1 cellular context compared by ENCODE assay signal in the genomic region with DNA sequence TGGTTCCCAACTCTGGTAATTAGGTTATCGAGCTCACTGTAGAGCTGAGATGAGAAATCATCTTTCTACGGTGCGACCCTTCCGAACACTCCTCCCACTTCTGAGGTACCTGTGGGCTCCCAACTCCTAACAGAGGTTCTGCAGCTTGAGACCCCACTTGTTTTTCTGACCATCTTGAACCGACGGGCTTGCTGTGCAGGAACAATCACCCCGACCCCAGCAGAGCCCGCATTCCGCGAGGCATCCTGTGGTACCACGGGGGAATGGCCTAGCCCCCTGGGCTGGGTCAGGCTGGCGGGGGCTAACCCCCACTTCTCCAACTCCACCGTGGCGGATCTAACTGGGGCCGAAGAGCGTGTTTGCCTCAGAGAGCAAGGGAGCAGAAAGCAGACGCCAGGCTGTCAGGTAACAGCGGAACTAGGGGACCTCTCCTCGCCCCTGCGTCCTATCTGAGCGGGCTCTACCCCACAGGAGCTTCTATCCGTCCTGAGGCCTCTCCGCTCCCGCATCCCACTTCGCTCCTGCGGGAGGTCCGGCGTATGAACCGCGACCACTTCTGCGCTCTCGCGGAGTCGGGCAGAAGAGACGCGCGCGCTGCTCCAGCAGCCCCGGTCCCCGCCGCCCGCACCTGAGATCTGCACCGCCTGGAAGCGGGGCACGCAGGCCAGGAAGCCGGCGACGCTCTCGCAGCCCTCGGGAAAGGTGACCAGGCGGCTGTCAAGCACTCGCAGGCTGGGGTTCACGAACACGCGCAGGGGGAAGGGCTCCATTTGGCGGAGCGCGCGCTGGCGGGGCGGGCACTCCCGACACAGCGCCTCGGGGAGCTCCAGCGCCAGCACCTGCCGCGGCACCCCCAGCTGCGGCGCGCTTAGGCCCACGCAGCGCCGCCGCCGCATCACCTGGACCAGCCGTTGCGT.
TF ChIP-seq lines count a peak whose summit lies in the region.

No MANE protein-coding gene starts in this region.

TF ChIP-seq in K562, 482 proteins besides CTCF, POLR2A, EP300 and RAD21:
- no peak for TF ChIP-seq HSF4 (CRISPR knock-in tag; IDR thresholded peaks at IDR 0.05; ENCODE audit: borderline replicate concordance)
- peak; percentile 13 for TF ChIP-seq HMGN3 (IDR thresholded peaks at IDR 0.05; ENCODE audit: borderline replicate concordance, extremely low read depth, insufficient read length, low read depth, low read length)
- TF ChIP-seq TEAD1 (CRISPR knock-in tag; IDR thresholded peaks at IDR 0.05): 0 out of 4 replicates have a peak, but pooled peaks of 1 of the 2 experiments have one; percentile 10
- TF ChIP-seq SUPT5H (IDR thresholded peaks at IDR 0.05): peak; percentile 16; the same call in 1 of the 2 replicates
- peak; percentile 3; the same call in 1 of the 2 replicates for TF ChIP-seq POLR2G (IDR thresholded peaks at IDR 0.05; ENCODE audit: low read depth, low read length)
- 0 out of 2 replicates have a peak, but pooled peaks have one; percentile 28 for TF ChIP-seq RB1 (IDR thresholded peaks at IDR 0.05; ENCODE audit: low read depth)
- TF ChIP-seq POLR2AphosphoS2 (IDR thresholded peaks at IDR 0.05; ENCODE audit: low read length): no peak
- no peak for TF ChIP-seq ZNF212 (CRISPR knock-in tag; IDR thresholded peaks at IDR 0.05)
- no peak for TF ChIP-seq MYNN (IDR thresholded peaks at IDR 0.05)
- no peak for TF ChIP-seq MYNN (CRISPR knock-in tag; IDR thresholded peaks at IDR 0.05)
- TF ChIP-seq, protein P1, sequence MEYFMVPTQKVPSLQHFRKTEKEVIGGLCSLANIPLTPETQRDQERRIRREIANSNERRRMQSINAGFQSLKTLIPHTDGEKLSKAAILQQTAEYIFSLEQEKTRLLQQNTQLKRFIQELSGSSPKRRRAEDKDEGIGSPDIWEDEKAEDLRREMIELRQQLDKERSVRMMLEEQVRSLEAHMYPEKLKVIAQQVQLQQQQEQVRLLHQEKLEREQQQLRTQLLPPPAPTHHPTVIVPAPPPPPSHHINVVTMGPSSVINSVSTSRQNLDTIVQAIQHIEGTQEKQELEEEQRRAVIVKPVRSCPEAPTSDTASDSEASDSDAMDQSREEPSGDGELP (CRISPR knock-in tag; IDR thresholded peaks at IDR 0.05; ENCODE audit: borderline replicate concordance): peak; percentile 18; the same call in 1 of the 2 replicates
- TF ChIP-seq, protein P2, sequence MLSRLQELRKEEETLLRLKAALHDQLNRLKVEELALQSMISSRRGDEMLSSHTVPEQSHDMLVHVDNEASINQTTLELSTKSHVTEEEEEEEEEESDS (CRISPR knock-in tag; IDR thresholded peaks at IDR 0.05): no peak
- TF ChIP-seq, protein P3, sequence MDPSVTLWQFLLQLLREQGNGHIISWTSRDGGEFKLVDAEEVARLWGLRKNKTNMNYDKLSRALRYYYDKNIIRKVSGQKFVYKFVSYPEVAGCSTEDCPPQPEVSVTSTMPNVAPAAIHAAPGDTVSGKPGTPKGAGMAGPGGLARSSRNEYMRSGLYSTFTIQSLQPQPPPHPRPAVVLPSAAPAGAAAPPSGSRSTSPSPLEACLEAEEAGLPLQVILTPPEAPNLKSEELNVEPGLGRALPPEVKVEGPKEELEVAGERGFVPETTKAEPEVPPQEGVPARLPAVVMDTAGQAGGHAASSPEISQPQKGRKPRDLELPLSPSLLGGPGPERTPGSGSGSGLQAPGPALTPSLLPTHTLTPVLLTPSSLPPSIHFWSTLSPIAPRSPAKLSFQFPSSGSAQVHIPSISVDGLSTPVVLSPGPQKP (CRISPR knock-in tag; IDR thresholded peaks at IDR 0.05): no peak
- no peak for TF ChIP-seq SIN3A (IDR thresholded peaks at IDR 0.05; ENCODE audit: borderline replicate concordance in 2 of 2, control insufficient read depth in 1 of 2, low read depth in 2 of 2, low read length in 2 of 2)
- TF ChIP-seq RBM22 (IDR thresholded peaks at IDR 0.05; ENCODE audit: low read depth, low read length, poor library complexity, severe bottlenecking): peak; percentile 71
- TF ChIP-seq, protein P4, sequence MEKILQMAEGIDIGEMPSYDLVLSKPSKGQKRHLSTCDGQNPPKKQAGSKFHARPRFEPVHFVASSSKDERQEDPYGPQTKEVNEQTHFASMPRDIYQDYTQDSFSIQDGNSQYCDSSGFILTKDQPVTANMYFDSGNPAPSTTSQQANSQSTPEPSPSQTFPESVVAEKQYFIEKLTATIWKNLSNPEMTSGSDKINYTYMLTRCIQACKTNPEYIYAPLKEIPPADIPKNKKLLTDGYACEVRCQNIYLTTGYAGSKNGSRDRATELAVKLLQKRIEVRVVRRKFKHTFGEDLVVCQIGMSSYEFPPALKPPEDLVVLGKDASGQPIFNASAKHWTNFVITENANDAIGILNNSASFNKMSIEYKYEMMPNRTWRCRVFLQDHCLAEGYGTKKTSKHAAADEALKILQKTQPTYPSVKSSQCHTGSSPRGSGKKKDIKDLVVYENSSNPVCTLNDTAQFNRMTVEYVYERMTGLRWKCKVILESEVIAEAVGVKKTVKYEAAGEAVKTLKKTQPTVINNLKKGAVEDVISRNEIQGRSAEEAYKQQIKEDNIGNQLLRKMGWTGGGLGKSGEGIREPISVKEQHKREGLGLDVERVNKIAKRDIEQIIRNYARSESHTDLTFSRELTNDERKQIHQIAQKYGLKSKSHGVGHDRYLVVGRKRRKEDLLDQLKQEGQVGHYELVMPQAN (IDR thresholded peaks at IDR 0.05; ENCODE audit: borderline replicate concordance): peak; percentile 36; the same call in 1 of the 2 replicates
- TF ChIP-seq THRAP3 (IDR thresholded peaks at IDR 0.05; ENCODE audit: borderline replicate concordance): no peak
- no peak for TF ChIP-seq ZNF436 (CRISPR knock-in tag; IDR thresholded peaks at IDR 0.05)
- TF ChIP-seq HNRNPUL1 (IDR thresholded peaks at IDR 0.05; ENCODE audit: low read length): no peak
- TF ChIP-seq, protein P5, sequence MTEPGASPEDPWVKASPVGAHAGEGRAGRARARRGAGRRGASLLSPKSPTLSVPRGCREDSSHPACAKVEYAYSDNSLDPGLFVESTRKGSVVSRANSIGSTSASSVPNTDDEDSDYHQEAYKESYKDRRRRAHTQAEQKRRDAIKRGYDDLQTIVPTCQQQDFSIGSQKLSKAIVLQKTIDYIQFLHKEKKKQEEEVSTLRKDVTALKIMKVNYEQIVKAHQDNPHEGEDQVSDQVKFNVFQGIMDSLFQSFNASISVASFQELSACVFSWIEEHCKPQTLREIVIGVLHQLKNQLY (CRISPR knock-in tag; conservative IDR thresholded peaks at IDR 0.05): 0 out of 4 replicates have a peak, but pooled peaks of 1 of the 2 experiments have one; percentile 55
- peak; percentile 89; the same call in 1 of the 2 replicates for TF ChIP-seq CEBPG (CRISPR knock-in tag; IDR thresholded peaks at IDR 0.05)
- TF ChIP-seq CEBPG (tag; conservative IDR thresholded peaks at IDR 0.05 in 1 of 2, IDR thresholded peaks at IDR 0.05 in 1 of 2): no peak
- peak in 1 of 2 experiments; percentile 76; a peak in 2 of 4 replicates for TF ChIP-seq HDAC1 (IDR thresholded peaks at IDR 0.05)
- TF ChIP-seq ZNF431 (CRISPR knock-in tag; IDR thresholded peaks at IDR 0.05): no peak
- TF ChIP-seq NR2C2 (CRISPR knock-in tag; IDR thresholded peaks at IDR 0.05): 0 out of 2 replicates have a peak, but pooled peaks have one; percentile 16
- no peak for TF ChIP-seq NR2C2 (tag; IDR thresholded peaks at IDR 0.05)
- no peak for TF ChIP-seq CAMTA2 (CRISPR knock-in tag; conservative IDR thresholded peaks at IDR 0.05)
- TF ChIP-seq, protein P6, sequence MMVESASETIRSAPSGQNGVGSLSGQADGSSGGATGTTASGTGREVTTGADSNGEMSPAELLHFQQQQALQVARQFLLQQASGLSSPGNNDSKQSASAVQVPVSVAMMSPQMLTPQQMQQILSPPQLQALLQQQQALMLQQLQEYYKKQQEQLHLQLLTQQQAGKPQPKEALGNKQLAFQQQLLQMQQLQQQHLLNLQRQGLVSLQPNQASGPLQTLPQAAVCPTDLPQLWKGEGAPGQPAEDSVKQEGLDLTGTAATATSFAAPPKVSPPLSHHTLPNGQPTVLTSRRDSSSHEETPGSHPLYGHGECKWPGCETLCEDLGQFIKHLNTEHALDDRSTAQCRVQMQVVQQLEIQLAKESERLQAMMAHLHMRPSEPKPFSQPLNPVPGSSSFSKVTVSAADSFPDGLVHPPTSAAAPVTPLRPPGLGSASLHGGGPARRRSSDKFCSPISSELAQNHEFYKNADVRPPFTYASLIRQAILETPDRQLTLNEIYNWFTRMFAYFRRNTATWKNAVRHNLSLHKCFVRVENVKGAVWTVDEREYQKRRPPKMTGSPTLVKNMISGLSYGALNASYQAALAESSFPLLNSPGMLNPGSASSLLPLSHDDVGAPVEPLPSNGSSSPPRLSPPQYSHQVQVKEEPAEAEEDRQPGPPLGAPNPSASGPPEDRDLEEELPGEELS (CRISPR knock-in tag; IDR thresholded peaks at IDR 0.05; ENCODE audit: borderline replicate concordance): peak; percentile 8; the same call in 1 of the 2 replicates
- no peak; the same call in 1 of the 2 replicates for TF ChIP-seq FOXP1 (CRISPR knock-in tag; IDR thresholded peaks at IDR 0.05)
- no peak for TF ChIP-seq YY1 (IDR thresholded peaks at IDR 0.05; ENCODE audit: borderline replicate concordance in 1 of 3, control insufficient read depth in 1 of 3, extremely low read depth in 1 of 3, insufficient read depth in 3 of 3, insufficient read length in 1 of 3, insufficient replicate concordance in 2 of 3, low read depth in 1 of 3, low read length in 2 of 3)
- TF ChIP-seq, protein P7, sequence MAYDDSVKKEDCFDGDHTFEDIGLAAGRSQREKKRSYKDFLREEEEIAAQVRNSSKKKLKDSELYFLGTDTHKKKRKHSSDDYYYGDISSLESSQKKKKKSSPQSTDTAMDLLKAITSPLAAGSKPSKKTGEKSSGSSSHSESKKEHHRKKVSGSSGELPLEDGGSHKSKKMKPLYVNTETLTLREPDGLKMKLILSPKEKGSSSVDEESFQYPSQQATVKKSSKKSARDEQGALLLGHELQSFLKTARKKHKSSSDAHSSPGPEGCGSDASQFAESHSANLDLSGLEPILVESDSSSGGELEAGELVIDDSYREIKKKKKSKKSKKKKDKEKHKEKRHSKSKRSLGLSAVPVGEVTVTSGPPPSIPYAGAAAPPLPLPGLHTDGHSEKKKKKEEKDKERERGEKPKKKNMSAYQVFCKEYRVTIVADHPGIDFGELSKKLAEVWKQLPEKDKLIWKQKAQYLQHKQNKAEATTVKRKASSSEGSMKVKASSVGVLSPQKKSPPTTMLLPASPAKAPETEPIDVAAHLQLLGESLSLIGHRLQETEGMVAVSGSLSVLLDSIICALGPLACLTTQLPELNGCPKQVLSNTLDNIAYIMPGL (CRISPR knock-in tag; IDR thresholded peaks at IDR 0.05): peak; percentile 20; the same call in 1 of the 2 replicates
- TF ChIP-seq ZNF224 (CRISPR knock-in tag; IDR thresholded peaks at IDR 0.05): 0 out of 2 replicates have a peak, but pooled peaks have one; percentile 29
- TF ChIP-seq POU5F1 (IDR thresholded peaks at IDR 0.05; ENCODE audit: borderline replicate concordance, low read depth, low read length, partially characterized antibody): no peak
- TF ChIP-seq MECOM (CRISPR knock-in tag; IDR thresholded peaks at IDR 0.05): no peak
- TF ChIP-seq ATF1 (CRISPR knock-in tag; IDR thresholded peaks at IDR 0.05): no peak
- TF ChIP-seq ATF1 (tag; IDR thresholded peaks at IDR 0.05): no peak
- peak; percentile 59; the same call in 1 of the 2 replicates for TF ChIP-seq FOXK1 (CRISPR knock-in tag; IDR thresholded peaks at IDR 0.05; ENCODE audit: borderline replicate concordance)
- TF ChIP-seq PHB (CRISPR knock-in tag; IDR thresholded peaks at IDR 0.05): no peak
- TF ChIP-seq SRSF3 (IDR thresholded peaks at IDR 0.05; ENCODE audit: insufficient read depth, low read length): no peak
- TF ChIP-seq, protein P8, sequence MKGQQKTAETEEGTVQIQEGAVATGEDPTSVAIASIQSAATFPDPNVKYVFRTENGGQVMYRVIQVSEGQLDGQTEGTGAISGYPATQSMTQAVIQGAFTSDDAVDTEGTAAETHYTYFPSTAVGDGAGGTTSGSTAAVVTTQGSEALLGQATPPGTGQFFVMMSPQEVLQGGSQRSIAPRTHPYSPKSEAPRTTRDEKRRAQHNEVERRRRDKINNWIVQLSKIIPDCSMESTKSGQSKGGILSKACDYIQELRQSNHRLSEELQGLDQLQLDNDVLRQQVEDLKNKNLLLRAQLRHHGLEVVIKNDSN (CRISPR knock-in tag; IDR thresholded peaks at IDR 0.05): 0 out of 2 replicates have a peak, but pooled peaks have one; percentile 20
- TF ChIP-seq, protein P9, sequence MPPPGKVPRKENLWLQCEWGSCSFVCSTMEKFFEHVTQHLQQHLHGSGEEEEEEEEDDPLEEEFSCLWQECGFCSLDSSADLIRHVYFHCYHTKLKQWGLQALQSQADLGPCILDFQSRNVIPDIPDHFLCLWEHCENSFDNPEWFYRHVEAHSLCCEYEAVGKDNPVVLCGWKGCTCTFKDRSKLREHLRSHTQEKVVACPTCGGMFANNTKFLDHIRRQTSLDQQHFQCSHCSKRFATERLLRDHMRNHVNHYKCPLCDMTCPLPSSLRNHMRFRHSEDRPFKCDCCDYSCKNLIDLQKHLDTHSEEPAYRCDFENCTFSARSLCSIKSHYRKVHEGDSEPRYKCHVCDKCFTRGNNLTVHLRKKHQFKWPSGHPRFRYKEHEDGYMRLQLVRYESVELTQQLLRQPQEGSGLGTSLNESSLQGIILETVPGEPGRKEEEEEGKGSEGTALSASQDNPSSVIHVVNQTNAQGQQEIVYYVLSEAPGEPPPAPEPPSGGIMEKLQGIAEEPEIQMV (tag; conservative IDR thresholded peaks at IDR 0.05; ENCODE audit: low read depth): no peak
- peak; percentile 88; the same call in 1 of the 2 replicates for TF ChIP-seq ZC3H4 (CRISPR knock-in tag; IDR thresholded peaks at IDR 0.05; ENCODE audit: borderline replicate concordance)
- peak; percentile 81; the same call in 1 of the 2 replicates for TF ChIP-seq MED1 (CRISPR knock-in tag; IDR thresholded peaks at IDR 0.05; ENCODE audit: borderline replicate concordance)
- TF ChIP-seq MEF2A (IDR thresholded peaks at IDR 0.05; ENCODE audit: control insufficient read depth, low read depth, low read length): no peak
- TF ChIP-seq MBD2 (IDR thresholded peaks at IDR 0.05; ENCODE audit: borderline replicate concordance, low read depth): no peak
- TF ChIP-seq, protein P10, sequence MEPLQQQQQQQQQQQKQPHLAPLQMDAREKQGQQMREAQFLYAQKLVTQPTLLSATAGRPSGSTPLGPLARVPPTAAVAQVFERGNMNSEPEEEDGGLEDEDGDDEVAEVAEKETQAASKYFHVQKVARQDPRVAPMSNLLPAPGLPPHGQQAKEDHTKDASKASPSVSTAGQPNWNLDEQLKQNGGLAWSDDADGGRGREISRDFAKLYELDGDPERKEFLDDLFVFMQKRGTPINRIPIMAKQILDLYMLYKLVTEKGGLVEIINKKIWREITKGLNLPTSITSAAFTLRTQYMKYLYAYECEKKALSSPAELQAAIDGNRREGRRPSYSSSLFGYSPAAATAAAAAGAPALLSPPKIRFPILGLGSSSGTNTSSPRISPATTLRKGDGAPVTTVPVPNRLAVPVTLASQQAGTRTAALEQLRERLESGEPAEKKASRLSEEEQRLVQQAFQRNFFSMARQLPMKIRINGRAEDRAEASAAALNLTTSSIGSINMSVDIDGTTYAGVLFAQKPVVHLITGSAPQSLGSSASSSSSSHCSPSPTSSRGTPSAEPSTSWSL (CRISPR knock-in tag; IDR thresholded peaks at IDR 0.05; ENCODE audit: borderline replicate concordance): peak; percentile 3; the same call in 1 of the 2 replicates
- TF ChIP-seq KAT7 (CRISPR knock-in tag; IDR thresholded peaks at IDR 0.05; ENCODE audit: borderline replicate concordance): 0 out of 2 replicates have a peak, but pooled peaks have one; percentile 13
